ENCODE assay signal across 23 cellular contexts in the genomic region with DNA sequence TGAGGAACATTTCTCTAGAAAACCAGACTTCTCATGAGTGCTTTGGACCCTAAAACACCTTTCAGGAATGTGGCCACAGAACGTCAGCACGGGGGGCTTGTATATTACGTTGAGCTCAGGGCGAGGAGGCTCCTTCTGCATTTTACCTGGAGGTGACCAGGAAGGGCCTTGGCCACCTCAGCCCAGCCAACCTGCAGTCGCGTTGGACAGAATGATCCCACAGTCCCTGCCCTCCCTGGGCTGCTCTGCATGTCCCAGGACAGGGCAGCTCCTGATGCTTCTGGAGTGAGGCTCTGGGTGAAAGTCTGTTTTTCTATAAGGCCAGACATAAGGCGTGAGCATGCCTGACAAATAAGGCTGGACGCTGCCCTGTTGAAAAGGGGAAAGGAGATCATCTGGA.
"Had no signal": no experiment of that assay in that cellular context is flagged by ENCODE, and none has a peak within 500 bp of the region (broad histone marks: within the 10 kb centered on the region; RNA-seq: fewer than 3 reads in every experiment).

No MANE protein-coding gene starts in this region.

- H3K27ac Mint-ChIP-seq: activated naive CD4-positive, alpha-beta T cell treated with anti-CD3 and anti-CD28 coated beads for 36 hours; activated naive CD8-positive, alpha-beta T cell treated with anti-CD3 and anti-CD28 coated beads, Interleukin-2, amount 10 ng/mL, durations not matched to agents 7 days and 5 days; activated T-helper 2 cell treated with anti-CD3 and anti-CD28 coated beads, Interferon-gamma antibody, Interleukin-2, Interleukin-4, amounts not matched to agents 10 μg/mL and 5 μg/mL and 100 μg/mL, durations not matched to agents 14 hours and 24 hours and 36 hours; naive thymus-derived CD4-positive, alpha-beta T cell; stimulated activated effector memory CD8-positive, alpha-beta T cell treated with anti-CD3 and anti-CD28 coated beads, Interleukin-12 subunit alpha, Interleukin-12 subunit beta, amount 100 ng/mL, for 72 hours; stimulated activated naive CD8-positive, alpha-beta T cell treated with anti-CD3 and anti-CD28 coated beads, Interleukin-15, amount 100 ng/mL, for 72 hours had no signal

- H3K36me3 ChIP-seq: neutrophil, pancreas, right lobe of liver, tibial artery had no signal

- H3K27me3 Mint-ChIP-seq: stimulated activated naive CD8-positive, alpha-beta T cell treated with anti-CD3 and anti-CD28 coated beads, Interleukin-15, amount 100 ng/mL, for 72 hours had no signal

- H3K4me1 Mint-ChIP-seq: activated naive CD8-positive, alpha-beta T cell treated with anti-CD3 and anti-CD28 coated beads, Interleukin-2, amount 10 ng/mL, durations not matched to agents 7 days and 5 days; stimulated activated effector memory CD8-positive, alpha-beta T cell treated with anti-CD3 and anti-CD28 coated beads, Interleukin-12 subunit alpha, Interleukin-12 subunit beta, amount 100 ng/mL, for 72 hours; stimulated activated naive CD8-positive, alpha-beta T cell treated with anti-CD3 and anti-CD28 coated beads, Interleukin-15, amount 100 ng/mL, for 72 hours had no signal

- ATAC-seq: activated T-cell treated with anti-CD3 and anti-CD28 coated beads, Interleukin-2, amount 50 U/mL, for 4 hours; foreskin keratinocyte; naive thymus-derived CD4-positive, alpha-beta T cell; pancreas; right lobe of liver; stimulated activated effector memory CD8-positive, alpha-beta T cell treated with anti-CD3 and anti-CD28 coated beads, Interleukin-12 subunit alpha, Interleukin-12 subunit beta, amount 100 ng/mL, for 72 hours; stimulated activated naive CD8-positive, alpha-beta T cell treated with anti-CD3 and anti-CD28 coated beads, Interleukin-15, amount 100 ng/mL, for 72 hours had no signal

- H3K9me3 ChIP-seq: neutrophil, pancreas, right lobe of liver had no signal

- H3K4me1 ChIP-seq: foreskin keratinocyte, pancreas, right lobe of liver, tibial artery had no signal

- H3K4me3 Mint-ChIP-seq: activated naive CD4-positive, alpha-beta T cell treated with anti-CD3 and anti-CD28 coated beads for 36 hours; activated naive CD8-positive, alpha-beta T cell treated with anti-CD3 and anti-CD28 coated beads, Interleukin-2, amount 10 ng/mL, durations not matched to agents 7 days and 5 days; activated T-cell treated with anti-CD3 and anti-CD28 coated beads, Interleukin-2, amount 50 U/mL, for 4 hours; naive thymus-derived CD4-positive, alpha-beta T cell; stimulated activated effector memory CD8-positive, alpha-beta T cell treated with anti-CD3 and anti-CD28 coated beads, Interleukin-12 subunit alpha, Interleukin-12 subunit beta, amount 100 ng/mL, for 72 hours; stimulated activated naive CD8-positive, alpha-beta T cell treated with anti-CD3 and anti-CD28 coated beads, Interleukin-15, amount 100 ng/mL, for 72 hours had no signal

- DNase-seq: activated CD8-positive, alpha-beta memory T cell treated with anti-CD3 and anti-CD28 coated beads, Interleukin-2, amount 50 U/mL, for 48 hours; activated naive CD4-positive, alpha-beta T cell treated with anti-CD3 and anti-CD28 coated beads for 36 hours; activated naive CD8-positive, alpha-beta T cell treated with anti-CD3 and anti-CD28 coated beads, Interleukin-2, amount 10 ng/mL, durations not matched to agents 7 days and 5 days; activated T-cell treated with anti-CD3 and anti-CD28 coated beads, Interleukin-2, amount 50 U/mL, for 4 hours; amniotic stem cell; erythroblast; foreskin keratinocyte; mesenchymal stem cell; stimulated activated CD4-positive, alpha-beta T cell treated with anti-CD3 and anti-CD28 coated beads, Interleukin-1b, Interleukin-23, amount 100 ng/mL, for 48 hours; stimulated activated naive CD8-positive, alpha-beta T cell treated with anti-CD3 and anti-CD28 coated beads, Interleukin-15, amount 100 ng/mL, for 72 hours; T-helper 1 cell; T-helper 9 cell had no signal

- H3K27ac ChIP-seq: coronary artery, foreskin keratinocyte, hepatocyte, neutrophil, pancreas, right lobe of liver, skin epidermis, tibial artery had no signal

- H3K4me3 ChIP-seq: coronary artery, hepatocyte, pancreas, right lobe of liver, skin epidermis, tibial artery had no signal

- FAIRE-seq: bronchial epithelial cell, pancreas had no signal

- H3K36me3 Mint-ChIP-seq: activated naive CD8-positive, alpha-beta T cell treated with anti-CD3 and anti-CD28 coated beads, Interleukin-2, amount 10 ng/mL, durations not matched to agents 7 days and 5 days; stimulated activated effector memory CD8-positive, alpha-beta T cell treated with anti-CD3 and anti-CD28 coated beads, Interleukin-12 subunit alpha, Interleukin-12 subunit beta, amount 100 ng/mL, for 72 hours had no signal

- H3K9me3 Mint-ChIP-seq: activated naive CD4-positive, alpha-beta T cell treated with anti-CD3 and anti-CD28 coated beads for 36 hours; activated T-cell treated with anti-CD3 and anti-CD28 coated beads, Interleukin-2, amount 50 U/mL, for 4 hours; stimulated activated effector memory CD8-positive, alpha-beta T cell treated with anti-CD3 and anti-CD28 coated beads, Interleukin-12 subunit alpha, Interleukin-12 subunit beta, amount 100 ng/mL, for 72 hours had no signal

- H3K27me3 ChIP-seq: foreskin keratinocyte, hepatocyte, neutrophil, pancreas, right lobe of liver, tibial artery had no signal
